28 cellular contexts compared by ENCODE assay signal in genomic region chr11:77697865-77698264, GRCh38.
"Had no signal": no experiment of that assay in that cellular context is flagged by ENCODE, and none has a peak within 500 bp of the region (broad histone marks: within the 10 kb centered on the region; RNA-seq: fewer than 3 reads in every experiment).

No MANE protein-coding gene starts in this region.

- H3K27ac ChIP-seq: colonic mucosa, coronary artery, dorsolateral prefrontal cortex, epithelial cell of prostate, esophagus muscularis mucosa, esophagus squamous epithelium, foreskin keratinocyte, gastrocnemius medialis, gastroesophageal sphincter, heart left ventricle, heart right ventricle, hepatocyte had no signal

- DNase-seq: colonic mucosa; cortex of kidney; dermis blood vessel endothelial cell; dorsolateral prefrontal cortex; effector CD4-positive, alpha-beta T cell; effector CD8-positive, alpha-beta T cell; effector memory CD4-positive, alpha-beta T cell; effector memory CD8-positive, alpha-beta T cell; endodermal cell; erythroblast; esophagus squamous epithelium; foreskin fibroblast; foreskin keratinocyte; foreskin melanocyte; gastrocnemius medialis; glutamatergic neuron; head of caudate nucleus; heart left ventricle; heart right ventricle had no signal

- H3K36me3 ChIP-seq: colonic mucosa had no signal

- H3K79me2 ChIP-seq: hepatocyte had no signal

- H3K27me3 ChIP-seq: colonic mucosa, dorsolateral prefrontal cortex, esophagus muscularis mucosa, esophagus squamous epithelium, foreskin keratinocyte, gastrocnemius medialis, gastroesophageal sphincter, heart left ventricle, heart right ventricle, hepatocyte had no signal

- H3K9me3 Mint-ChIP-seq: dendritic cell treated with granulocyte-macrophage colony-stimulating factor and Interleukin-4, amounts not matched to agents 40 ng/mL and 50 ng/mL, for 4 days; effector memory CD8-positive, alpha-beta T cell; endodermal cell had no signal

- FAIRE-seq: endometrium, endothelial cell of umbilical vein had no signal

- H3K27me3 Mint-ChIP-seq: dendritic cell treated with granulocyte-macrophage colony-stimulating factor and Interleukin-4, amounts not matched to agents 40 ng/mL and 50 ng/mL, for 4 days; effector memory CD8-positive, alpha-beta T cell had no signal

- ATAC-seq: effector memory CD8-positive, alpha-beta T cell; esophagus mucosa; foreskin keratinocyte; gastrocnemius medialis; gastroesophageal sphincter; heart left ventricle; heart right ventricle had no signal

- H3K9me3 ChIP-seq: colonic mucosa, esophagus muscularis mucosa, esophagus squamous epithelium, gastrocnemius medialis, gastroesophageal sphincter, heart left ventricle, heart right ventricle had no signal

- H3K4me1 Mint-ChIP-seq: endodermal cell had no signal

- H3K4me1 ChIP-seq: colonic mucosa, esophagus muscularis mucosa, esophagus squamous epithelium, foreskin keratinocyte, gastroesophageal sphincter had no signal

- H3K27ac Mint-ChIP-seq: dendritic cell treated with granulocyte-macrophage colony-stimulating factor and Interleukin-4, amounts not matched to agents 40 ng/mL and 50 ng/mL, for 4 days; endodermal cell had no signal

- H2AFZ ChIP-seq: hepatocyte had no signal

- H3K4me3 ChIP-seq: colonic mucosa, coronary artery, dorsolateral prefrontal cortex, esophagus muscularis mucosa, esophagus squamous epithelium, gastrocnemius medialis, gastroesophageal sphincter, heart left ventricle, heart right ventricle, hepatocyte had no signal

- H3K4me2 ChIP-seq: hepatocyte had no signal

- H3K4me3 Mint-ChIP-seq: dendritic cell treated with granulocyte-macrophage colony-stimulating factor and Interleukin-4, amounts not matched to agents 40 ng/mL and 50 ng/mL, for 4 days; effector memory CD8-positive, alpha-beta T cell; endodermal cell had no signal
